8 cellular contexts compared by ENCODE assay signal in the genomic region with DNA sequence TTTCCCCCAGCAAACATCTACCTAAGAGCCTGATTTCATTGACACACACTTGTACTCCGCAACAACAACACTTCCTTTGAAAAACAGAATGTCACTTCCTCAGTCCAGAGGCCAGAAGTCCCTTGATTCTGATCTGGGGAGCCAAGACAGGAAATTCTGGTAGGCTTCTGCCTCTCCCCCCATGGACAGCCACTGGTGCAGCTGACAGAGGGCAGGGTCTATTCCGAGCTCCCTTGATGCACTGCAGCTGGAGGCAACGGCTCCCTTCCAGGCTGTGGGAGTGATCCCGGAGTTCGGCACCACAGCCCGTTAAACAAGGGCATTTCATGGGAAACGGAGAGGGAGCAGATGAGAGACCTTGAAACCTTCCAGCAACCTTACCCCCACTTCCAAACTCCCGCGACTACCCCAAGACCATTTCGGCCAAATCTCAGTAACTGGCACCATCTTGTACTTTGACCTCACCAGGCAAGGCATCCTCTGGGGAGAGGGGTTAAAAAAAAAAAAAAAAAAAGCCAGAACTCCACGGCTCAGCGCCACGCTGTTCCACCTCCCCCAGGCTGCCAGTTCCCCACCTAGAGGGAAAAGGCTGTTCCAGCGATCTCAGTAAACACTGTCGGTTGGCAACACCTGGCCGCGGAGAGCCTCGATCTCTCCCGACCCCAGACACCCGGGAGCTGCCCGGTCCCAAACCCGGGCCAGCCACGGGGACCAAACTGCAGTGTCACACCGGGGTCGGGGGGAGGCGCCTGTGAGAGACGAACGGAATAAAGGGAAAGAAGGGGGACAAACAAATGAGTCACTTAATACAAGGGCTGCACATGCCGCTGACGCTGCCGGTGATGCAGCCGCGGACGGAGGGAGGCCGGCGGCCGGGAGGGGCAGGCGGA. TPM values are rescaled to one million over a fixed set of nuclear protein-coding genes. Genes with fewer than 3 reads are reported as not detected.
DNase-seq lines count a peak whose midpoint lies in the region; ATAC-seq and TF ChIP-seq lines count a peak whose summit lies in the region.

No MANE protein-coding gene starts in this region.

- peaks cover 3% of the 10 kb centered on the region; the same call in 1 of the 2 replicates for H4K20me1 ChIP-seq in GM23338 (replicated peaks; ENCODE audit: insufficient read depth)

- peaks cover 17% of the 10 kb centered on the region for H3K4me1 ChIP-seq in GM23338 (ENCODE audit: insufficient read depth)

- peaks cover 20% of the 10 kb centered on the region for H3K27me3 ChIP-seq in GM23338 (ENCODE audit: insufficient read depth)

- intact Hi-C loops in activated T-helper 2 cell treated with anti-CD3 and anti-CD28 coated beads, Interferon-gamma antibody, Interleukin-2, Interleukin-4, amounts not matched to agents 10 μg/mL and 5 μg/mL and 100 μg/mL, durations not matched to agents 14 hours and 24 hours and 36 hours (cut with micrococcal nuclease): loop anchor here (1.0 to 5.0 kb wide), 6 partner anchors 11 to 279 kb away; a partner anchor contains a TSS

- H3K9me3 Mint-ChIP-seq in GM23338: no peaks in the 10 kb centered on the region
- H3K9me3 Mint-ChIP-seq in activated T-helper 2 cell treated with anti-CD3 and anti-CD28 coated beads, Interferon-gamma antibody, Interleukin-2, Interleukin-4, amounts not matched to agents 10 μg/mL and 5 μg/mL and 100 μg/mL, durations not matched to agents 14 hours and 24 hours and 36 hours: peaks cover under 1% of the 10 kb centered on the region
- H3K9me3 Mint-ChIP-seq in nephron: no peaks in the 10 kb centered on the region

- H3K27ac Mint-ChIP-seq in GM23338 (peak overlapping the region; percentile 83), nephron (peak overlapping the region; percentile 84 to 92 (median 86))
- peak overlapping the region; percentile 96 for H3K27ac Mint-ChIP-seq in activated T-helper 2 cell treated with anti-CD3 and anti-CD28 coated beads, Interferon-gamma antibody, Interleukin-2, Interleukin-4, amounts not matched to agents 10 μg/mL and 5 μg/mL and 100 μg/mL, durations not matched to agents 14 hours and 24 hours and 36 hours

- H3K4me3 Mint-ChIP-seq in GM23338 (peak overlapping the region; percentile 85), nephron (peak overlapping the region; percentile 93 to 99 (median 95))
- peak overlapping the region; percentile 95 for H3K4me3 Mint-ChIP-seq in activated T-helper 2 cell treated with anti-CD3 and anti-CD28 coated beads, Interferon-gamma antibody, Interleukin-2, Interleukin-4, amounts not matched to agents 10 μg/mL and 5 μg/mL and 100 μg/mL, durations not matched to agents 14 hours and 24 hours and 36 hours (ENCODE audit: low read depth)

- 0 out of 2 replicates have a peak, but pooled peaks cover 12% of the 10 kb centered on the region for H3F3A ChIP-seq in GM23338 (replicated peaks; ENCODE audit: low read depth)

- peaks cover 29% of the 10 kb centered on the region for H3K27me3 Mint-ChIP-seq in GM23338 (ENCODE audit: insufficient read depth, low read depth, poor library complexity)
- H3K27me3 Mint-ChIP-seq in activated T-helper 2 cell treated with anti-CD3 and anti-CD28 coated beads, Interferon-gamma antibody, Interleukin-2, Interleukin-4, amounts not matched to agents 10 μg/mL and 5 μg/mL and 100 μg/mL, durations not matched to agents 14 hours and 24 hours and 36 hours (ENCODE audit: low read depth): no peaks in the 10 kb centered on the region
- no peaks in the 10 kb centered on the region for H3K27me3 Mint-ChIP-seq in nephron (ENCODE audit: low read depth)

- peak; percentile 54 to 69 for TF ChIP-seq CTCF in GM23338 (conservative IDR thresholded peaks at IDR 0.05; ENCODE audit: low read depth in 2 of 2)
- TF ChIP-seq CTCF in fibroblast of the aortic adventitia (IDR thresholded peaks at IDR 0.05; ENCODE audit: insufficient read depth, low read length): peak; percentile 48
- TF ChIP-seq CTCF in nephron (IDR thresholded peaks at IDR 0.05; ENCODE audit: unreplicated experiment in 3 of 3): peak; percentile 31 to 53 (median 49)

- peaks cover 33% of the 10 kb centered on the region for H3K4me1 Mint-ChIP-seq in GM23338
- peaks cover 62% of the 10 kb centered on the region for H3K4me1 Mint-ChIP-seq in activated T-helper 2 cell treated with anti-CD3 and anti-CD28 coated beads, Interferon-gamma antibody, Interleukin-2, Interleukin-4, amounts not matched to agents 10 μg/mL and 5 μg/mL and 100 μg/mL, durations not matched to agents 14 hours and 24 hours and 36 hours (ENCODE audit: low read depth)
- peaks cover 44% of the 10 kb centered on the region for H3K4me1 Mint-ChIP-seq in nephron

- H3K4me3 ChIP-seq in GM23338 (peak overlapping the region; percentile 76), fibroblast of the aortic adventitia (ENCODE audit: low read depth, low read length) (peak overlapping the region; percentile 74)

- DNase-seq in DMS53 treated with DMSO at 0.1 percent for 48 hours (lab: John Stamatoyannopoulos, UW; ENCODE audit: unreplicated experiment): peak; percentile 96
- DNase-seq in GM23338 (ENCODE audit: low spot score): peak; percentile 85
- DNase-seq in LHCN-M2 (ENCODE audit: low read depth): peak; percentile 90
- peak; percentile 82 for DNase-seq in RPMI8226
- peak; percentile 82 for DNase-seq in activated T-helper 2 cell treated with anti-CD3 and anti-CD28 coated beads, Interferon-gamma antibody, Interleukin-2, Interleukin-4, amounts not matched to agents 10 μg/mL and 5 μg/mL and 100 μg/mL, durations not matched to agents 14 hours and 24 hours and 36 hours (ENCODE audit: low spot score)
- peak; percentile 87 for DNase-seq in fibroblast of the aortic adventitia (ENCODE audit: low read depth)
- DNase-seq in stimulated activated naive CD8-positive, alpha-beta T cell treated with anti-CD3 and anti-CD28 coated beads, Interleukin-15, Interleukin-2, amounts not matched to agents 100 U/mL and 50 U/mL, for 24 hours: peak; percentile 78

- H3K36me3 ChIP-seq in GM23338 (ENCODE audit: insufficient read depth): no peaks in the 10 kb centered on the region

- no peaks in the 10 kb centered on the region for H3K36me3 Mint-ChIP-seq in GM23338 (ENCODE audit: low read depth)
- H3K36me3 Mint-ChIP-seq in activated T-helper 2 cell treated with anti-CD3 and anti-CD28 coated beads, Interferon-gamma antibody, Interleukin-2, Interleukin-4, amounts not matched to agents 10 μg/mL and 5 μg/mL and 100 μg/mL, durations not matched to agents 14 hours and 24 hours and 36 hours (ENCODE audit: low read depth): peaks cover 23% of the 10 kb centered on the region
- H3K36me3 Mint-ChIP-seq in nephron (ENCODE audit: low read depth): no peaks in the 10 kb centered on the region

- H3K9me2 ChIP-seq in GM23338 (ENCODE audit: insufficient read depth): no peaks in the 10 kb centered on the region

- H3K79me2 ChIP-seq in GM23338 (replicated peaks; ENCODE audit: insufficient read depth): peaks cover 15% of the 10 kb centered on the region

- peak; percentile 60 for ATAC-seq in GM23338
- ATAC-seq in stimulated activated naive CD8-positive, alpha-beta T cell treated with anti-CD3 and anti-CD28 coated beads, Interleukin-15, Interleukin-2, amounts not matched to agents 100 U/mL and 50 U/mL, for 24 hours: peak; percentile 69

- no peak overlapping the region for H3K27ac ChIP-seq in GM23338 (ENCODE audit: low read depth)

- peak overlapping the region; percentile 91 for H3K4me2 ChIP-seq in GM23338

- H2AFZ ChIP-seq in GM23338: peak overlapping the region; percentile 66

TF ChIP-seq in GM23338, 12 proteins besides CTCF, POLR2A, EP300 and RAD21 (continues in another document):
- TF ChIP-seq, protein P1, sequence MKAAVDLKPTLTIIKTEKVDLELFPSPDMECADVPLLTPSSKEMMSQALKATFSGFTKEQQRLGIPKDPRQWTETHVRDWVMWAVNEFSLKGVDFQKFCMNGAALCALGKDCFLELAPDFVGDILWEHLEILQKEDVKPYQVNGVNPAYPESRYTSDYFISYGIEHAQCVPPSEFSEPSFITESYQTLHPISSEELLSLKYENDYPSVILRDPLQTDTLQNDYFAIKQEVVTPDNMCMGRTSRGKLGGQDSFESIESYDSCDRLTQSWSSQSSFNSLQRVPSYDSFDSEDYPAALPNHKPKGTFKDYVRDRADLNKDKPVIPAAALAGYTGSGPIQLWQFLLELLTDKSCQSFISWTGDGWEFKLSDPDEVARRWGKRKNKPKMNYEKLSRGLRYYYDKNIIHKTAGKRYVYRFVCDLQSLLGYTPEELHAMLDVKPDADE (IDR thresholded peaks at IDR 0.05): no peak

RNA-seq across cellular contexts. Expression of a gene that starts 1.1 kb away (rescaled TPM):
- total RNA-seq in GM23338 (2014; rRNA removed; shearing (Covaris generic)): 6.9 and 10.8 TPM in 2 replicates
- polyA plus RNA-seq in GM23338 (2016; fragmentation: Nextera tagmentation; extraction: Ambion mirVana): 2.0 and 2.5 TPM in 2 replicates
- total RNA-seq in LHCN-M2 (2014; rRNA removed): 8.1 and 12.8 TPM in 2 replicates
- 8.7 TPM for polyA plus RNA-seq in LHCN-M2 (2012)
- 32.8 and 33.2 TPM in 2 replicates for total RNA-seq in activated T-helper 2 cell treated with anti-CD3 and anti-CD28 coated beads, Interferon-gamma antibody, Interleukin-2, Interleukin-4, amounts not matched to agents 10 μg/mL and 5 μg/mL and 100 μg/mL, durations not matched to agents 14 hours and 24 hours and 36 hours
- total RNA-seq in fibroblast of the aortic adventitia (ENCODE audit: low replicate concordance): 13.7 and 16.4 TPM in 2 replicates
